ENCODE assay signal across 21 cellular contexts in genomic region chr4:21452931-21453330, GRCh38.
DNase-seq lines count a peak whose midpoint lies in the region; ATAC-seq, FAIRE-seq and TF ChIP-seq lines count a peak whose summit lies in the region.
"Had no signal": no experiment of that assay in that cellular context is flagged by ENCODE, and none has a peak within 500 bp of the region (broad histone marks: within the 10 kb centered on the region; RNA-seq: fewer than 3 reads in every experiment).

No MANE protein-coding gene starts in this region.

- peak; percentile 33 for DNase-seq in HT1080 (ENCODE audit: low read depth)
- DNase-seq in astrocyte (ENCODE audit: low read depth) = no peak
- peak; percentile 28 for DNase-seq in iris pigment epithelial cell (ENCODE audit: low read depth)
- DNase-seq in renal cortical epithelial cell (ENCODE audit: low read depth) = peak; percentile 79
- no peak for DNase-seq in NCI-H146 (lab: John Stamatoyannopoulos, UW)
- DNase-seq in D341Med (ENCODE audit: low spot score) = no peak
- DNase-seq: DMS79; KBM-7; NCI-H1092; NCI-H1436 treated with DMSO at 0.1 percent for 48 hours; NCI-H2029; NCI-H524; NK-92 treated with Interleukin-12 subunit alpha and Interleukin-12 subunit beta, amount 100 ng/mL, for 24 hours had no signal

- peak overlapping the region; percentile 4 for H3K4me3 Mint-ChIP-seq in astrocyte (ENCODE audit: unreplicated experiment)
- H3K4me3 Mint-ChIP-seq: B cell had no signal

- H3K9me3 ChIP-seq in astrocyte (ENCODE audit: insufficient read depth, low read depth, low read length) = no peaks in the 10 kb centered on the region
- H3K9me3 ChIP-seq: SJSA1 had no signal

- no peak overlapping the region for H3K9ac ChIP-seq in astrocyte (ENCODE audit: low read length)

- no peak overlapping the region for H3K4me2 ChIP-seq in astrocyte (ENCODE audit: low read length)

- no peak for ATAC-seq in HG02610 (IDR thresholded peaks at IDR 0.05; ENCODE audit: unreplicated experiment)
- ATAC-seq: Panc1, Right ventricle myocardium inferior had no signal

- no peak overlapping the region for H3K27ac ChIP-seq in astrocyte (ENCODE audit: low read depth, low read length)
- H3K27ac ChIP-seq: SJSA1 had no signal

- H3K27ac Mint-ChIP-seq in astrocyte (ENCODE audit: unreplicated experiment) = peak overlapping the region; percentile 95
- H3K27ac Mint-ChIP-seq: B cell had no signal

- no peaks in the 10 kb centered on the region for H4K20me1 ChIP-seq in astrocyte (ENCODE audit: insufficient read depth, low read length)

- peaks cover 62% of the 10 kb centered on the region for H3K4me1 Mint-ChIP-seq in astrocyte (ENCODE audit: low read depth, unreplicated experiment)
- H3K4me1 Mint-ChIP-seq: B cell had no signal

- no peaks in the 10 kb centered on the region for H3K27me3 Mint-ChIP-seq in astrocyte (ENCODE audit: low read depth, unreplicated experiment)
- H3K27me3 Mint-ChIP-seq: B cell had no signal

- no peak overlapping the region for H2AFZ ChIP-seq in astrocyte (ENCODE audit: low read depth, low read length)

- no peak for TF ChIP-seq CTCF in astrocyte (IDR thresholded peaks at IDR 0.05; ENCODE audit: insufficient read depth, low read depth, low read length)

- no peak overlapping the region for H3K4me3 ChIP-seq in astrocyte (ENCODE audit: insufficient read depth, low read depth, low read length)
- H3K4me3 ChIP-seq: SJSA1 had no signal

- H3K4me1 ChIP-seq in astrocyte (ENCODE audit: insufficient read depth, low read length) = peaks cover 12% of the 10 kb centered on the region
- H3K4me1 ChIP-seq: SJSA1 had no signal

- no peak for FAIRE-seq in astrocyte (lab: Jason Lieb, UNC)
- FAIRE-seq: A204.1, GM12891, H54 had no signal

- H3K79me2 ChIP-seq in astrocyte (ENCODE audit: insufficient read depth, low read length) = no peaks in the 10 kb centered on the region

- peaks cover 6% of the 10 kb centered on the region for H3K9me3 Mint-ChIP-seq in astrocyte (ENCODE audit: unreplicated experiment)

- H3K36me3 Mint-ChIP-seq in astrocyte (ENCODE audit: low read depth, unreplicated experiment) = no peaks in the 10 kb centered on the region

- peaks cover 11% of the 10 kb centered on the region for H3K27me3 ChIP-seq in astrocyte (ENCODE audit: insufficient read depth, low read length)
- H3K27me3 ChIP-seq: SJSA1 had no signal

- H3K36me3 ChIP-seq in astrocyte (ENCODE audit: insufficient read depth, low read length) = no peaks in the 10 kb centered on the region
- H3K36me3 ChIP-seq: SJSA1 had no signal

Comparison
In these comparisons a context has a peak if more than half of its experiments do, and no peak if none do; other contexts are left out.
1. DNase-seq: peak in HT1080 (single experiment), iris pigment epithelial cell (single experiment) and renal cortical epithelial cell (single experiment); none in astrocyte (single experiment), NCI-H146 (single experiment) and D341Med (single experiment).